Comparison of ENCODE assay signal across 14 cellular contexts in the genomic region with DNA sequence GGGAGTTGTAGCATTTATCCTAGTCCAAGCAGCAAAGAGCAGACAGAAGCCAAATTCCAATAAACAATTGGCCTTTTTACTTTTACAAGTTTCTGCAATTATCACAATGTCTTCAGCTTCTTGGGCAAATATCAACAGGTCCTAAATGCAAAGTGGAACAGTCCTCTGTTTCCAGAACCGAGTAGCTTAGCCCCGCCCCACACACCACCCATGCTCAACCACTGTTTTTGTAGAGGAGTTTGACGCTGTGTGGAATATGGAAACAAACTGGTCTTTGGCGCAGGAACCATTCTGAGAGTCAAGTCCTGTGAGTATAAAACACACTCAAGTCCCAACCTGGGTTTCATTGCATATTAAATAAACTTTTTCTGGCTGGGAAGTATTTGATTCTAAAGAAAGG.
DNase-seq lines count a peak whose midpoint lies in the region; ATAC-seq and TF ChIP-seq lines count a peak whose summit lies in the region.
"Had no signal": no experiment of that assay in that cellular context is flagged by ENCODE, and none has a peak within 500 bp of the region (broad histone marks: within the 10 kb centered on the region; RNA-seq: fewer than 3 reads in every experiment).

No MANE protein-coding gene starts in this region.

- DNase-seq in activated CD4-positive, alpha-beta T cell treated with anti-CD3 and anti-CD28 coated beads, Interleukin-2, amount 10 ng/mL, durations not matched to agents 24 days and 14 days = peak; percentile 79
- no peak for DNase-seq in activated CD4-positive, alpha-beta T cell treated with anti-CD3 and anti-CD28 coated beads for 1 hour
- DNase-seq in sciatic nerve (ENCODE audit: low spot score) (no peak), HuH-7.5 (ENCODE audit: low spot score) (no peak), CD14-positive monocyte (ENCODE audit: low spot score) (no peak)
- DNase-seq: GF-D8, hippocampal formation, Kasumi-1, NCI-H1436, NCI-H524 had no signal

- intact Hi-C loops in activated CD4-positive, alpha-beta T cell treated with anti-CD3 and anti-CD28 coated beads, Interleukin-2, amount 10 ng/mL, durations not matched to agents 24 days and 14 days (cut with micrococcal nuclease) = loop anchor here (2.0 kb wide), 1 partner anchor 14 kb away; no protein-coding TSS in a partner anchor
- intact Hi-C loops in sciatic nerve (cut with DNase I) (no loop called here), CD14-positive monocyte (cut with micrococcal nuclease) (no loop called here)

- H3K4me3 Mint-ChIP-seq in activated CD4-positive, alpha-beta T cell treated with anti-CD3 and anti-CD28 coated beads, Interleukin-2, amount 10 ng/mL, durations not matched to agents 24 days and 14 days = peak overlapping the region; percentile 87
- peak overlapping the region; percentile 34 to 85 (median 80) for H3K4me3 Mint-ChIP-seq in IgD-negative memory B cell
- H3K4me3 Mint-ChIP-seq in activated naive CD8-positive, alpha-beta T cell = peak overlapping the region; percentile 93
- H3K4me3 Mint-ChIP-seq in CD14-positive monocyte = no peak overlapping the region

- no peaks in the 10 kb centered on the region for H3K27me3 Mint-ChIP-seq in activated CD4-positive, alpha-beta T cell treated with anti-CD3 and anti-CD28 coated beads, Interleukin-2, amount 10 ng/mL, durations not matched to agents 24 days and 14 days
- H3K27me3 Mint-ChIP-seq in IgD-negative memory B cell = peaks cover 40% of the 10 kb centered on the region
- H3K27me3 Mint-ChIP-seq in activated naive CD8-positive, alpha-beta T cell = no peaks in the 10 kb centered on the region
- peaks cover 2 to 6% (median 2%) of the 10 kb centered on the region in 3 donors for H3K27me3 Mint-ChIP-seq in CD14-positive monocyte (ENCODE audit: low read depth in 3 of 3)

- TF ChIP-seq CTCF in CD14-positive monocyte (IDR thresholded peaks at IDR 0.05) = no peak

- ATAC-seq in sciatic nerve = peak; percentile 71
- no peak for ATAC-seq in GM21619 (IDR thresholded peaks at IDR 0.05; ENCODE audit: unreplicated experiment)
- ATAC-seq: Panc1 had no signal

- H3K36me3 Mint-ChIP-seq in activated CD4-positive, alpha-beta T cell treated with anti-CD3 and anti-CD28 coated beads, Interleukin-2, amount 10 ng/mL, durations not matched to agents 24 days and 14 days (ENCODE audit: low read depth) = peaks cover 93% of the 10 kb centered on the region
- H3K36me3 Mint-ChIP-seq in IgD-negative memory B cell = no peaks in the 10 kb centered on the region
- H3K36me3 Mint-ChIP-seq in activated naive CD8-positive, alpha-beta T cell = peaks cover 11% of the 10 kb centered on the region
- no peaks in the 10 kb centered on the region for H3K36me3 Mint-ChIP-seq in CD14-positive monocyte

- peaks cover 29% of the 10 kb centered on the region for H3K4me1 Mint-ChIP-seq in activated CD4-positive, alpha-beta T cell treated with anti-CD3 and anti-CD28 coated beads, Interleukin-2, amount 10 ng/mL, durations not matched to agents 24 days and 14 days
- H3K4me1 Mint-ChIP-seq in IgD-negative memory B cell (peaks cover 59 to 82% (median 79%) of the 10 kb centered on the region in 3 donors), CD14-positive monocyte (no peaks in the 10 kb centered on the region)
- peaks cover 13% of the 10 kb centered on the region for H3K4me1 Mint-ChIP-seq in activated naive CD8-positive, alpha-beta T cell (ENCODE audit: low read depth)

- no peaks in the 10 kb centered on the region for H3K9me3 Mint-ChIP-seq in activated CD4-positive, alpha-beta T cell treated with anti-CD3 and anti-CD28 coated beads, Interleukin-2, amount 10 ng/mL, durations not matched to agents 24 days and 14 days
- no peaks in the 10 kb centered on the region for H3K9me3 Mint-ChIP-seq in IgD-negative memory B cell
- H3K9me3 Mint-ChIP-seq in activated naive CD8-positive, alpha-beta T cell (ENCODE audit: low read depth) = no peaks in the 10 kb centered on the region
- H3K9me3 Mint-ChIP-seq in CD14-positive monocyte = no peaks in the 10 kb centered on the region

- H3K27ac Mint-ChIP-seq in activated CD4-positive, alpha-beta T cell treated with anti-CD3 and anti-CD28 coated beads, Interleukin-2, amount 10 ng/mL, durations not matched to agents 24 days and 14 days = peak overlapping the region; percentile 99
- H3K27ac Mint-ChIP-seq in IgD-negative memory B cell (peak overlapping the region in 2 of 3 donors; percentile 66 to 91), CD14-positive monocyte (no peak overlapping the region)
- H3K27ac Mint-ChIP-seq in activated naive CD8-positive, alpha-beta T cell = peak overlapping the region; percentile 96

Comparison
In these comparisons a context has a peak if more than half of its experiments do, and no peak if none do; other contexts are left out.
1. H3K27ac Mint-ChIP-seq: peak in activated CD4-positive, alpha-beta T cell treated with anti-CD3 and anti-CD28 coated beads, Interleukin-2, amount 10 ng/mL, durations not matched to agents 24 days and 14 days (single experiment), IgD-negative memory B cell (2 of 3) and activated naive CD8-positive, alpha-beta T cell (single experiment); none in CD14-positive monocyte (0 of 7).
2. H3K4me3 Mint-ChIP-seq: peak in activated CD4-positive, alpha-beta T cell treated with anti-CD3 and anti-CD28 coated beads, Interleukin-2, amount 10 ng/mL, durations not matched to agents 24 days and 14 days (single experiment), IgD-negative memory B cell (4 of 4) and activated naive CD8-positive, alpha-beta T cell (single experiment); none in CD14-positive monocyte (0 of 2).